ENCODE assay signal across 10 cellular contexts in the genomic region with DNA sequence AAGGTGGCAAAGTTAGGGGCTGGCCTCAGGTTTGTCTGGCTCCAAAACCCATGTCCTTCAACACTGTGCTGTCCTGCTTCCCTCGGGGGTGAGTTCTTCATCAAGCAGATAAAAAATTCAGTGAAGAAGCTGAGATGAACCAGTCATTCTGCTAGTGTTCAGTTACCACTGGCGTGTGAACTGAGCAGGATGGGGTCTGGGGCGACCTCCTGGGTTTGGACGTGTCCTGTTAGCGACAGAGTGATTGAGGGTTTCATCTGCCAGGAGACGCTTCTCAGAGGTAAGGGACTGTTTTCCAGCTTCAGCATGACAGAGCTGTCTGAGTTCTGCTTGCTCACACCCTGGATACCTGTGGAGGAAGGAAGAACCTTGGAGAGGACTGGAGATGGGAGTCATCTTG. TPM values are rescaled to one million over a fixed set of nuclear protein-coding genes. Genes with fewer than 3 reads are reported as not detected.
A peak's percentile ranks its signal among the peaks of the same experiment; 100 is the strongest.
DNase-seq lines count a peak whose midpoint lies in the region; ATAC-seq and TF ChIP-seq lines count a peak whose summit lies in the region.
"Had no signal": no experiment of that assay in that cellular context is flagged by ENCODE, and none has a peak within 500 bp of the region (broad histone marks: within the 10 kb centered on the region; RNA-seq: fewer than 3 reads in every experiment).

No MANE protein-coding gene starts in this region.

- no peaks in the 10 kb centered on the region for H3K9me3 ChIP-seq in CD4-positive, alpha-beta T cell (ENCODE audit: control insufficient read depth, low read length)
- H3K9me3 ChIP-seq in Karpas-422 (ENCODE audit: low read length): no peaks in the 10 kb centered on the region

- H3K4me1 ChIP-seq in Karpas-422 (ENCODE audit: low read length): peaks cover 11% of the 10 kb centered on the region

- no peaks in the 10 kb centered on the region; the same call in 1 of the 2 replicates for H4K20me1 ChIP-seq in Karpas-422 (ENCODE audit: insufficient read depth, low read depth, low read length)

- H3K36me3 ChIP-seq in Karpas-422 (ENCODE audit: insufficient read depth, low read length): peaks cover 40% of the 10 kb centered on the region

- H3K79me2 ChIP-seq in Karpas-422 (ENCODE audit: low read length): peaks cover 40% of the 10 kb centered on the region

- no peaks in the 10 kb centered on the region for H3K27me3 ChIP-seq in CD4-positive, alpha-beta T cell (ENCODE audit: control insufficient read depth, insufficient read depth, low read length)
- H3K27me3 ChIP-seq in Karpas-422 (ENCODE audit: low read length): no peaks in the 10 kb centered on the region

- no peak overlapping the region for H2AFZ ChIP-seq in Karpas-422 (ENCODE audit: low read length)

- peak overlapping the region; percentile 60 for H3K27ac Mint-ChIP-seq in CD4-positive, alpha-beta T cell
- H3K27ac Mint-ChIP-seq in progenitor cell of endocrine pancreas: peak overlapping the region; percentile 79

- no peak overlapping the region for H3K9ac ChIP-seq in Karpas-422 (ENCODE audit: low read length)

- POLR2A ChIA-PET in CD4-positive, alpha-beta T cell (lab: Charles Lee): interaction anchor here (0.6 to 4.0 kb wide), 2 partner anchors 15 to 135 kb away, joined by 3 to 24 read pairs; a partner anchor contains a TSS

- CTCF ChIA-PET in CD4-positive, alpha-beta T cell (lab: Charles Lee): no interaction called here

- intact Hi-C loops in CD4-positive, alpha-beta T cell (cut with DNase I, micrococcal nuclease): loop anchor here in 1 of 2 experiments (5.0 kb wide), 1 partner anchor 56 kb away; no protein-coding TSS in a partner anchor

- peaks cover 60% of the 10 kb centered on the region for H3K36me3 Mint-ChIP-seq in CD4-positive, alpha-beta T cell (ENCODE audit: low read depth)
- H3K36me3 Mint-ChIP-seq in progenitor cell of endocrine pancreas (ENCODE audit: insufficient read depth): peaks cover 10% of the 10 kb centered on the region

- no peak overlapping the region for H3K4me2 ChIP-seq in Karpas-422 (ENCODE audit: low read depth, low read length, poor library complexity, severe bottlenecking)

- DNase-seq in CD4-positive, alpha-beta T cell: no peak
- DNase-seq in Karpas-422: no peak
- DNase-seq in coronary artery (ENCODE audit: low spot score): peak; percentile 67
- DNase-seq in progenitor cell of endocrine pancreas (ENCODE audit: low spot score, unreplicated experiment): no peak
- no peak for DNase-seq in KG1 (lab: John Stamatoyannopoulos, UW)
- DNase-seq: DMS79; stimulated activated CD4-positive, alpha-beta T cell treated with anti-CD3 and anti-CD28 coated beads, Interleukin-15, amount 100 ng/mL, for 24 hours had no signal

- no peak overlapping the region for H3K4me3 Mint-ChIP-seq in CD4-positive, alpha-beta T cell
- H3K4me3 Mint-ChIP-seq in progenitor cell of endocrine pancreas (ENCODE audit: low read depth): no peak overlapping the region
- H3K4me3 Mint-ChIP-seq: nephron had no signal

- H3K9me2 ChIP-seq in Karpas-422 (replicated peaks; ENCODE audit: insufficient read depth, low read length): no peaks in the 10 kb centered on the region

- no peak overlapping the region for H3K4me3 ChIP-seq in Karpas-422 (ENCODE audit: low read length)
- no peak overlapping the region for H3K4me3 ChIP-seq in coronary artery

- peaks cover 24% of the 10 kb centered on the region for H3K4me1 Mint-ChIP-seq in CD4-positive, alpha-beta T cell (ENCODE audit: low read depth)
- H3K4me1 Mint-ChIP-seq in progenitor cell of endocrine pancreas (ENCODE audit: low read depth): peaks cover 4% of the 10 kb centered on the region

- no peak for ATAC-seq in CD4-positive, alpha-beta T cell (ENCODE audit: poor library complexity)
- ATAC-seq in HG02870 (IDR thresholded peaks at IDR 0.05; ENCODE audit: unreplicated experiment) (no peak), GM18498 (IDR thresholded peaks at IDR 0.05; ENCODE audit: unreplicated experiment) (no peak)

- no peaks in the 10 kb centered on the region for H3K27me3 Mint-ChIP-seq in CD4-positive, alpha-beta T cell
- no peaks in the 10 kb centered on the region for H3K27me3 Mint-ChIP-seq in progenitor cell of endocrine pancreas

- TF ChIP-seq CTCF in CD4-positive, alpha-beta T cell (IDR thresholded peaks at IDR 0.05): no peak
- TF ChIP-seq CTCF in coronary artery (IDR thresholded peaks at IDR 0.05): no peak
- no peak for TF ChIP-seq CTCF in progenitor cell of endocrine pancreas (IDR thresholded peaks at IDR 0.05; ENCODE audit: unreplicated experiment)

- H3K27ac ChIP-seq in CD4-positive, alpha-beta T cell (ENCODE audit: low read depth, low read length): no peak overlapping the region
- H3K27ac ChIP-seq in Karpas-422 (ENCODE audit: low read length) (0 out of 2 replicates have a peak overlapping the region, but pooled peaks have one; percentile 3), coronary artery (peak overlapping the region in 1 of 2 donors; percentile 58)

- H3K9me3 Mint-ChIP-seq in CD4-positive, alpha-beta T cell: no peaks in the 10 kb centered on the region
- no peaks in the 10 kb centered on the region for H3K9me3 Mint-ChIP-seq in progenitor cell of endocrine pancreas (ENCODE audit: low read depth)
- H3K9me3 Mint-ChIP-seq: nephron had no signal

RNA-seq across cellular contexts. Expression of a gene that starts 14.6 kb away (rescaled TPM):
- total RNA-seq in CD4-positive, alpha-beta T cell: 10 to 100 TPM; 19.4 to 20.1 TPM
- 23.4 and 25.8 TPM in 2 replicates for total RNA-seq in Karpas-422 (2014; rRNA removed; shearing (Covaris generic); ENCODE audit: low replicate concordance)
- total RNA-seq in progenitor cell of endocrine pancreas: 20.4 and 22.0 TPM in 2 replicates

RNA-seq across cellular contexts. Expression of a gene that starts 59.0 kb away (rescaled TPM):
- total RNA-seq in CD4-positive, alpha-beta T cell: 10 to 100 TPM; 85.3 to 87.6 TPM
- total RNA-seq in Karpas-422 (2014; rRNA removed; shearing (Covaris generic); ENCODE audit: low replicate concordance): 40.1 and 79.1 TPM in 2 replicates
- 134 and 141 TPM in 2 replicates for total RNA-seq in progenitor cell of endocrine pancreas
